ENCODE assay signal across 7 cellular contexts in the genomic region with DNA sequence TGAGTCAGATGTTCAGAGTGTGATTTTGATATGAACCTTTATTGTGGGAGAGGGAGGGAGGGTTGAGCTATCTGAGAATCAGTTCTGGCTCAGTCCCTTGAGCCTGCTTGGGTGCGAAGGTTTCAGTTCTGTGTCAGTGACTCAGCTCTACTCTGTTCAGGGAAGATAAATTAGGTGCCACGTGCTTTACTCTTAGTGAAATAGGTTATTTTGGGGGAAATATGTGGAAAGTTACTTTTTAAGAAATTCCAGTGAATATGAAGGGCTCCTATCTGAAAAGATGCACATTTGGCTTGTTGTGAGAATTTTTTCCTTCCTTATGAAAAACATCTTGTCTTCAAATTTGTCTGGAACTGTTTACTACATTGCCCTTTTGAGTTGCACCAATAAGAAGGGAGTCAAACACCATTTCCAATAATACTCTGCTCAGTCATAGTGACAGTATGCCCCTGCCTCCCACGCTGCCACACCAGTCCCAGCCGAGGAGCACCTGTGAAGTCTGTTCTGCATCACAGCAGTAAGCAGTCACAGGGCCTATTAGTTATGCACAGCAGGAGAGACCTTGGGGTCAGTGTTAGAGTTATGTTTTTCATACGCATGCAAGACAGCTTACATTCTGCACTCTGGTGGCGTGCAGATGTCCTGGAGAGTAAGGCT. TPM values are rescaled to one million over a fixed set of nuclear protein-coding genes. Genes with fewer than 3 reads are reported as not detected.
DNase-seq lines count a peak whose midpoint lies in the region; ATAC-seq and TF ChIP-seq lines count a peak whose summit lies in the region.

No MANE protein-coding gene starts in this region.

- no peaks in the 10 kb centered on the region for H3K36me3 Mint-ChIP-seq in Calu3 (ENCODE audit: insufficient read depth, unreplicated experiment)

- ATAC-seq in GM18907 (IDR thresholded peaks at IDR 0.05; ENCODE audit: unreplicated experiment) (peak; percentile 96), HG02571 (IDR thresholded peaks at IDR 0.05; ENCODE audit: unreplicated experiment) (peak; percentile 99)
- peak; percentile 98 for ATAC-seq in stimulated activated naive CD8-positive, alpha-beta T cell treated with anti-CD3 and anti-CD28 coated beads, Interleukin-15, amount 100 ng/mL, for 72 hours

- intact Hi-C loops in Calu3 (cut with micrococcal nuclease; ENCODE audit: unreplicated experiment), result no loop called here

- peaks cover 40% of the 10 kb centered on the region for H3K4me1 Mint-ChIP-seq in stimulated activated naive CD8-positive, alpha-beta T cell treated with anti-CD3 and anti-CD28 coated beads, Interleukin-15, amount 100 ng/mL, for 72 hours
- peaks cover 20% of the 10 kb centered on the region for H3K4me1 Mint-ChIP-seq in Calu3 (ENCODE audit: low read depth, unreplicated experiment)

- H3K9me3 Mint-ChIP-seq in stimulated activated naive CD8-positive, alpha-beta T cell treated with anti-CD3 and anti-CD28 coated beads, Interleukin-15, amount 100 ng/mL, for 72 hours, result no peaks in the 10 kb centered on the region
- H3K9me3 Mint-ChIP-seq in Calu3 (ENCODE audit: low read depth, unreplicated experiment), result no peaks in the 10 kb centered on the region

- no peak overlapping the region for H3K4me3 Mint-ChIP-seq in stimulated activated naive CD8-positive, alpha-beta T cell treated with anti-CD3 and anti-CD28 coated beads, Interleukin-15, amount 100 ng/mL, for 72 hours
- H3K4me3 Mint-ChIP-seq in Calu3 (ENCODE audit: low read depth, unreplicated experiment), result no peak overlapping the region

- CTCF ChIA-PET in Calu3 (lab: Charles Lee), result interaction anchor here (1.3 to 1.4 kb wide), 2 partner anchors 10 to 12 kb away, joined by 4 to 5 read pairs; no protein-coding TSS in a partner anchor

- H3K27ac Mint-ChIP-seq in stimulated activated naive CD8-positive, alpha-beta T cell treated with anti-CD3 and anti-CD28 coated beads, Interleukin-15, amount 100 ng/mL, for 72 hours, result no peak overlapping the region
- H3K27ac Mint-ChIP-seq in Calu3 (ENCODE audit: unreplicated experiment), result no peak overlapping the region

- no TSS peak for BruUV-seq in Calu3 (replicated peaks; lab: Mats Ljungman, UMichigan)

- DNase-seq in NOMO-1 treated with DMSO at 0.1 percent for 48 hours (lab: John Stamatoyannopoulos, UW; ENCODE audit: unreplicated experiment) (peak; percentile 69), fibroblast of villous mesenchyme (ENCODE audit: low read depth) (peak; percentile 62), NCI-H1436 (lab: John Stamatoyannopoulos, UW) (no peak), Calu3 (no peak)
- DNase-seq in stimulated activated naive CD8-positive, alpha-beta T cell treated with anti-CD3 and anti-CD28 coated beads, Interleukin-15, amount 100 ng/mL, for 72 hours, result peak; percentile 19 to 45

- H3K4me3 ChIP-seq in fibroblast of villous mesenchyme (ENCODE audit: low read depth, low read length), result no peak overlapping the region

- no peaks in the 10 kb centered on the region for H3K27me3 Mint-ChIP-seq in stimulated activated naive CD8-positive, alpha-beta T cell treated with anti-CD3 and anti-CD28 coated beads, Interleukin-15, amount 100 ng/mL, for 72 hours
- no peaks in the 10 kb centered on the region for H3K27me3 Mint-ChIP-seq in Calu3 (ENCODE audit: unreplicated experiment)

- TF ChIP-seq CTCF in fibroblast of villous mesenchyme (IDR thresholded peaks at IDR 0.05; ENCODE audit: insufficient read depth, low read depth, low read length) (no peak), Calu3 (IDR thresholded peaks at IDR 0.05; ENCODE audit: unreplicated experiment) (no peak)

RNA-seq across cellular contexts. Expression of a gene that starts 32.8 kb away (rescaled TPM):
- total RNA-seq in fibroblast of villous mesenchyme (under 0.01 and 0.32 TPM in 2 replicates), Calu3 (2022) (1.7 and 2.5 TPM in 2 replicates)

Comparison
In these comparisons a context has a peak if more than half of its experiments do, and no peak if none do; other contexts are left out.
1. DNase-seq: peak in NOMO-1 treated with DMSO at 0.1 percent for 48 hours (single experiment), fibroblast of villous mesenchyme (single experiment) and stimulated activated naive CD8-positive, alpha-beta T cell treated with anti-CD3 and anti-CD28 coated beads, Interleukin-15, amount 100 ng/mL, for 72 hours (2 of 2); none in NCI-H1436 (single experiment) and Calu3 (single experiment).
2. Peak in every context shown above with its lines, with median percentiles within 50 percentile points of each other: ATAC-seq.